8 cellular contexts compared by ENCODE assay signal in the genomic region with DNA sequence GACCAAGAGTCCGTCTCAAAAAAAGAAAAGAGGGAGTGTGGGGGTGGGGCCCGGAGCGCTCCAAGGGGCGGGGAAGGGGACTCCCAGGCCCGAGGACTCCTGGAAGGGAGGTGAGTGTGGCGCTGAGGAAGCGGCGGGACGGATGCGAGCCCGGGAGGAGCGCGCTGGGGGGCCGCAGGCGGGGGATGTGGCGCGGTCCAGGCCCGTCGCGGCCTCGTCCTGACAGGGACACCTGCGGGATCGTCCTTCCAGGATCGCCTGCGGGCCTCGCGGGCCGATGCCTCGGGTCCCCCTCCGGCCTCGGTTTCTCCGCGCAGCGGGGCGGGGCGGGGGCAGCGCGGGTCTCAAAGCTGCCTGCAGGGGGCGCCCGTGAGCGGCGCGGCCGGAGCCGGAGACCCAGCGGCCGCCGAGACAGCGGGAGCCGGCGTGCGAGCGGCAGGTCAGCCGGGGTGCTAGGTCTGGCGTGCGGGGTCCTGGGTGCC. TPM values are rescaled to one million over a fixed set of nuclear protein-coding genes. Genes with fewer than 3 reads are reported as not detected.
DNase-seq lines count a peak whose midpoint lies in the region; ATAC-seq and TF ChIP-seq lines count a peak whose summit lies in the region.

No MANE protein-coding gene starts in this region.

- no peaks in the 10 kb centered on the region for H3K36me3 ChIP-seq in OCI-LY3 (replicated peaks; ENCODE audit: low read depth, low read length)

- no peaks in the 10 kb centered on the region for H3K9me3 Mint-ChIP-seq in activated T-helper 2 cell treated with anti-CD3 and anti-CD28 coated beads, Interferon-gamma antibody, Interleukin-2, Interleukin-4, amounts not matched to agents 10 μg/mL and 5 μg/mL and 100 μg/mL, durations not matched to agents 14 hours and 24 hours and 36 hours

- peak overlapping the region; percentile 70 for H3K4me3 Mint-ChIP-seq in activated T-helper 2 cell treated with anti-CD3 and anti-CD28 coated beads, Interferon-gamma antibody, Interleukin-2, Interleukin-4, amounts not matched to agents 10 μg/mL and 5 μg/mL and 100 μg/mL, durations not matched to agents 14 hours and 24 hours and 36 hours (ENCODE audit: low read depth)

- peaks cover 3% of the 10 kb centered on the region; the same call in 1 of the 2 replicates for H4K20me1 ChIP-seq in OCI-LY3 (ENCODE audit: insufficient read depth, low read length)

- peaks cover 4% of the 10 kb centered on the region for H3K36me3 Mint-ChIP-seq in activated T-helper 2 cell treated with anti-CD3 and anti-CD28 coated beads, Interferon-gamma antibody, Interleukin-2, Interleukin-4, amounts not matched to agents 10 μg/mL and 5 μg/mL and 100 μg/mL, durations not matched to agents 14 hours and 24 hours and 36 hours (ENCODE audit: low read depth)

- H3K79me2 ChIP-seq in OCI-LY3 (ENCODE audit: low read length): peaks cover under 1% of the 10 kb centered on the region; the same call in 1 of the 2 replicates

- peaks cover 9% of the 10 kb centered on the region for H3K27me3 Mint-ChIP-seq in activated T-helper 2 cell treated with anti-CD3 and anti-CD28 coated beads, Interferon-gamma antibody, Interleukin-2, Interleukin-4, amounts not matched to agents 10 μg/mL and 5 μg/mL and 100 μg/mL, durations not matched to agents 14 hours and 24 hours and 36 hours (ENCODE audit: low read depth)

- peak; percentile 73 for TF ChIP-seq CTCF in OCI-LY3 (IDR thresholded peaks at IDR 0.05; ENCODE audit: low read depth, low read length)

- no peak overlapping the region for H3K27ac ChIP-seq in OCI-LY3 (ENCODE audit: low read length)

- DNase-seq in activated T-helper 2 cell treated with anti-CD3 and anti-CD28 coated beads, Interferon-gamma antibody, Interleukin-2, Interleukin-4, amounts not matched to agents 10 μg/mL and 5 μg/mL and 100 μg/mL, durations not matched to agents 14 hours and 24 hours and 36 hours (ENCODE audit: low spot score): peak; percentile 50
- DNase-seq in germinal center (ENCODE audit: low spot score) (peak; percentile 83), posterior vena cava (ENCODE audit: low spot score) (peak; percentile 92), NCI-H2171 (lab: John Stamatoyannopoulos, UW) (no peak), HCEC 1CT (no peak)

- no peaks in the 10 kb centered on the region for H3K9me3 ChIP-seq in OCI-LY3 (ENCODE audit: insufficient read depth, low read length)

- peak overlapping the region; percentile 68 for H3K4me2 ChIP-seq in OCI-LY3 (ENCODE audit: low read length)

- peak overlapping the region; percentile 67 for H3K9ac ChIP-seq in OCI-LY3 (ENCODE audit: low read length)

- intact Hi-C loops in activated T-helper 2 cell treated with anti-CD3 and anti-CD28 coated beads, Interferon-gamma antibody, Interleukin-2, Interleukin-4, amounts not matched to agents 10 μg/mL and 5 μg/mL and 100 μg/mL, durations not matched to agents 14 hours and 24 hours and 36 hours (cut with micrococcal nuclease): loop anchor here (5.0 kb wide), 1 partner anchor 96 kb away; no protein-coding TSS in a partner anchor
- intact Hi-C loops in posterior vena cava (cut with DNase I): loop anchor here (5.0 kb wide), 2 partner anchors 79 to 99 kb away; no protein-coding TSS in a partner anchor

- peaks cover 23% of the 10 kb centered on the region for H3K27me3 ChIP-seq in OCI-LY3 (ENCODE audit: low read depth, low read length)

- ATAC-seq in GM18498 (IDR thresholded peaks at IDR 0.05; ENCODE audit: unreplicated experiment) (peak; percentile 30), HG03025 (IDR thresholded peaks at IDR 0.05; ENCODE audit: low FRiP score, unreplicated experiment) (no peak)

- no peak overlapping the region; the same call in 1 of the 2 replicates for H2AFZ ChIP-seq in OCI-LY3 (ENCODE audit: low read depth, low read length)

- no peak overlapping the region for H3K27ac Mint-ChIP-seq in activated T-helper 2 cell treated with anti-CD3 and anti-CD28 coated beads, Interferon-gamma antibody, Interleukin-2, Interleukin-4, amounts not matched to agents 10 μg/mL and 5 μg/mL and 100 μg/mL, durations not matched to agents 14 hours and 24 hours and 36 hours

- peaks cover 33% of the 10 kb centered on the region for H3K4me1 Mint-ChIP-seq in activated T-helper 2 cell treated with anti-CD3 and anti-CD28 coated beads, Interferon-gamma antibody, Interleukin-2, Interleukin-4, amounts not matched to agents 10 μg/mL and 5 μg/mL and 100 μg/mL, durations not matched to agents 14 hours and 24 hours and 36 hours (ENCODE audit: low read depth)

- H3K4me3 ChIP-seq in OCI-LY3 (ENCODE audit: low read length): peak overlapping the region; percentile 80

- peaks cover 41% of the 10 kb centered on the region for H3K4me1 ChIP-seq in OCI-LY3 (ENCODE audit: low read length)

RNA-seq across cellular contexts. Expression of a gene that starts 3.8 kb away (rescaled TPM):
- total RNA-seq in activated T-helper 2 cell treated with anti-CD3 and anti-CD28 coated beads, Interferon-gamma antibody, Interleukin-2, Interleukin-4, amounts not matched to agents 10 μg/mL and 5 μg/mL and 100 μg/mL, durations not matched to agents 14 hours and 24 hours and 36 hours: 20.2 and 23.8 TPM in 2 replicates
- 1 to 10 TPM; 1.9 to 2.6 TPM for total RNA-seq in posterior vena cava

Comparison
In these comparisons a context has a peak if more than half of its experiments do, and no peak if none do; other contexts are left out.
1. DNase-seq: peak in activated T-helper 2 cell treated with anti-CD3 and anti-CD28 coated beads, Interferon-gamma antibody, Interleukin-2, Interleukin-4, amounts not matched to agents 10 μg/mL and 5 μg/mL and 100 μg/mL, durations not matched to agents 14 hours and 24 hours and 36 hours (single experiment), germinal center (single experiment) and posterior vena cava (single experiment); none in NCI-H2171 (single experiment) and HCEC 1CT (single experiment).